Comparison of ENCODE assay signal across 8 cellular contexts in genomic region chr2:195498176-195498575, GRCh38.
DNase-seq lines count a peak whose midpoint lies in the region; ATAC-seq and TF ChIP-seq lines count a peak whose summit lies in the region.

No MANE protein-coding gene starts in this region.

- H3K9me3 ChIP-seq in IMR-90 (ENCODE audit: control insufficient read depth, insufficient read depth, low read length) = no peaks in the 10 kb centered on the region
- H3K9me3 ChIP-seq in smooth muscle cell (replicated peaks; ENCODE audit: low read depth) = no peaks in the 10 kb centered on the region

- intact Hi-C loops in IMR-90 (cut with micrococcal nuclease) = loop anchor here (2.0 to 5.0 kb wide), 2 partner anchors 114 to 161 kb away; no protein-coding TSS in a partner anchor
- intact Hi-C loops in activated CD8-positive, alpha-beta T cell treated with anti-CD3 and anti-CD28 coated beads for 36 hours (cut with micrococcal nuclease) = no loop called here

- H4K20me1 ChIP-seq in IMR-90 (ENCODE audit: insufficient read depth, low read length) (no peaks in the 10 kb centered on the region), smooth muscle cell (ENCODE audit: low read depth) (no peaks in the 10 kb centered on the region)

- H3K27me3 ChIP-seq in IMR-90 (ENCODE audit: control insufficient read depth, insufficient read depth, low read length) (no peaks in the 10 kb centered on the region), smooth muscle cell (ENCODE audit: low read depth) (no peaks in the 10 kb centered on the region)

- no peak overlapping the region for H2BK15ac ChIP-seq in IMR-90 (ENCODE audit: low read depth, low read length)

- H3K18ac ChIP-seq in IMR-90 (ENCODE audit: low read depth, low read length) = no peak overlapping the region; the same call in 1 of the 2 replicates

- H3F3A ChIP-seq in smooth muscle cell (ENCODE audit: low read depth) = peaks cover 6% of the 10 kb centered on the region

- no peaks in the 10 kb centered on the region for H3K9me1 ChIP-seq in IMR-90 (ENCODE audit: insufficient read depth, low read length)

- no peak overlapping the region for H4K8ac ChIP-seq in IMR-90 (ENCODE audit: low read depth in 2 of 2, low read length in 2 of 2)

- H3K36me3 ChIP-seq in IMR-90 (ENCODE audit: control insufficient read depth, insufficient read depth, low read length) (no peaks in the 10 kb centered on the region), smooth muscle cell (ENCODE audit: low read depth) (no peaks in the 10 kb centered on the region)

- H3K36me3 Mint-ChIP-seq in T-helper 2 cell treated with Interferon-gamma antibody and Interleukin-4, amounts not matched to agents 5 μg/mL and 100 μg/mL, for 36 hours (ENCODE audit: low read depth) = peaks cover 29% of the 10 kb centered on the region
- no peaks in the 10 kb centered on the region for H3K36me3 Mint-ChIP-seq in activated CD8-positive, alpha-beta T cell treated with anti-CD3 and anti-CD28 coated beads for 36 hours (ENCODE audit: low read depth)

- DNase-seq in T-helper 2 cell (peak in 4 of 5 experiments; percentile 14 to 58 (median 42)), IMR-90 (peak; percentile 30), fibroblast of gingiva (ENCODE audit: low read depth) (peak; percentile 36), smooth muscle cell (lab: John Stamatoyannopoulos, UW; ENCODE audit: unreplicated experiment) (no peak), NCI-H2029 (lab: John Stamatoyannopoulos, UW) (no peak), cerebellum (ENCODE audit: low spot score) (no peak)
- DNase-seq in T-helper 2 cell treated with Interferon-gamma antibody and Interleukin-4, amounts not matched to agents 5 μg/mL and 100 μg/mL, for 36 hours (ENCODE audit: low spot score) = no peak
- DNase-seq in activated CD8-positive, alpha-beta T cell treated with anti-CD3 and anti-CD28 coated beads for 36 hours = peak; percentile 76

- CTCF ChIA-PET in IMR-90 (lab: Yijun Ruan, JAX) = interaction anchor here (0.6 to 1.7 kb wide), 10 partner anchors 9 to 521 kb away, joined by 3 to 10 read pairs (median 4); no protein-coding TSS in a partner anchor
- CTCF ChIA-PET in activated CD8-positive, alpha-beta T cell treated with anti-CD3 and anti-CD28 coated beads for 36 hours (lab: Charles Lee) = interaction anchor here (0.6 to 3.4 kb wide), 20 partner anchors 9 to 174 kb away, joined by 3 to 32 read pairs (median 4); partner anchors contain the start of gene SLC39A10

- peaks cover 22% of the 10 kb centered on the region for H3K9me3 Mint-ChIP-seq in T-helper 2 cell treated with Interferon-gamma antibody and Interleukin-4, amounts not matched to agents 5 μg/mL and 100 μg/mL, for 36 hours
- no peaks in the 10 kb centered on the region for H3K9me3 Mint-ChIP-seq in activated CD8-positive, alpha-beta T cell treated with anti-CD3 and anti-CD28 coated beads for 36 hours

- no peaks in the 10 kb centered on the region for H3K27me3 Mint-ChIP-seq in T-helper 2 cell treated with Interferon-gamma antibody and Interleukin-4, amounts not matched to agents 5 μg/mL and 100 μg/mL, for 36 hours (ENCODE audit: low read depth)
- no peaks in the 10 kb centered on the region for H3K27me3 Mint-ChIP-seq in activated CD8-positive, alpha-beta T cell treated with anti-CD3 and anti-CD28 coated beads for 36 hours

- no TSS peak for BruUV-seq in IMR-90 (replicated peaks; lab: Mats Ljungman, UMichigan)

- dilution Hi-C loops in IMR-90 (cut with HindIII; ENCODE audit: low sequenced_read_pairs, unreplicated experiment) = no loop called here

- no peak for ATAC-seq in IMR-90 (ENCODE audit: low read depth)
- peak; percentile 58 for ATAC-seq in activated CD8-positive, alpha-beta T cell treated with anti-CD3 and anti-CD28 coated beads for 36 hours

- H3K4me1 Mint-ChIP-seq in T-helper 2 cell treated with Interferon-gamma antibody and Interleukin-4, amounts not matched to agents 5 μg/mL and 100 μg/mL, for 36 hours (ENCODE audit: low read depth) = peaks cover 43% of the 10 kb centered on the region
- H3K4me1 Mint-ChIP-seq in activated CD8-positive, alpha-beta T cell treated with anti-CD3 and anti-CD28 coated beads for 36 hours (ENCODE audit: low read depth) = peaks cover 27% of the 10 kb centered on the region

- H3K27ac ChIP-seq in IMR-90 (ENCODE audit: insufficient read depth, low read length) = no peak overlapping the region
- peak overlapping the region; percentile 28 for H3K27ac ChIP-seq in smooth muscle cell (ENCODE audit: low read depth)

- H3K79me2 ChIP-seq in smooth muscle cell (ENCODE audit: low read depth) = no peaks in the 10 kb centered on the region

- TF ChIP-seq POLR2A in IMR-90 (IDR thresholded peaks at IDR 0.05; ENCODE audit: low read depth, low read length) = no peak

- no peaks in the 10 kb centered on the region for H3K79me1 ChIP-seq in IMR-90 (ENCODE audit: low read depth in 1 of 2, low read length in 2 of 2)

- H3K4me2 ChIP-seq in IMR-90 (ENCODE audit: low read depth, low read length) (no peak overlapping the region), smooth muscle cell (no peak overlapping the region)

- H3K4me3 ChIP-seq in IMR-90 (ENCODE audit: insufficient read depth, low read depth, low read length) (no peak overlapping the region), smooth muscle cell (no peak overlapping the region)

- no peak overlapping the region; the same call in 1 of the 2 replicates for H2BK20ac ChIP-seq in IMR-90 (ENCODE audit: low read depth, low read length)

- no peak overlapping the region for H2BK120ac ChIP-seq in IMR-90 (ENCODE audit: low read depth, low read length)

- H2BK5ac ChIP-seq in IMR-90 (ENCODE audit: low read depth, low read length, poor library complexity, severe bottlenecking) = no peak overlapping the region

- no peak overlapping the region for H4K5ac ChIP-seq in IMR-90 (ENCODE audit: low read depth, low read length)

- H2AK9ac ChIP-seq in IMR-90 (replicated peaks; ENCODE audit: low read depth, low read length, poor library complexity) = no peak overlapping the region

- no peak overlapping the region for H2AK5ac ChIP-seq in IMR-90 (ENCODE audit: low read depth, low read length)

- TF ChIP-seq RAD21 in IMR-90 (IDR thresholded peaks at IDR 0.05; ENCODE audit: low read length) = peak; percentile 32; the same call in 1 of the 2 replicates

- no peak overlapping the region for H3K4me3 Mint-ChIP-seq in T-helper 2 cell treated with Interferon-gamma antibody and Interleukin-4, amounts not matched to agents 5 μg/mL and 100 μg/mL, for 36 hours
- H3K4me3 Mint-ChIP-seq in activated CD8-positive, alpha-beta T cell treated with anti-CD3 and anti-CD28 coated beads for 36 hours = no peak overlapping the region

- TF ChIP-seq CTCF in IMR-90 (conservative IDR thresholded peaks at IDR 0.05; ENCODE audit: low read depth, low read length) (0 out of 2 replicates have a peak, but pooled peaks have one; percentile 29), smooth muscle cell (IDR thresholded peaks at IDR 0.05; ENCODE audit: borderline replicate concordance, insufficient read depth, poor library complexity, severe bottlenecking) (peak; percentile 17)
- TF ChIP-seq CTCF in activated CD8-positive, alpha-beta T cell treated with anti-CD3 and anti-CD28 coated beads for 36 hours (IDR thresholded peaks at IDR 0.05) = peak; percentile 51

- no peak overlapping the region for H3K14ac ChIP-seq in IMR-90 (replicated peaks; ENCODE audit: low read depth, low read length)

- no peak overlapping the region for H3K23ac ChIP-seq in IMR-90 (ENCODE audit: low read depth, low read length)

- H3K56ac ChIP-seq in IMR-90 (ENCODE audit: extremely low read depth, insufficient read depth, low read length) = no peak overlapping the region

- no peak overlapping the region for H2AFZ ChIP-seq in IMR-90 (replicated peaks; ENCODE audit: low read length, poor library complexity)
- H2AFZ ChIP-seq in smooth muscle cell (ENCODE audit: low read depth) = no peak overlapping the region

- in situ Hi-C loops in IMR-90 (cut with MboI; ENCODE audit: low sequenced_read_pairs) = no loop called here

- no peak overlapping the region for H3K27ac Mint-ChIP-seq in T-helper 2 cell treated with Interferon-gamma antibody and Interleukin-4, amounts not matched to agents 5 μg/mL and 100 μg/mL, for 36 hours
- peak overlapping the region; percentile 2 for H3K27ac Mint-ChIP-seq in activated CD8-positive, alpha-beta T cell treated with anti-CD3 and anti-CD28 coated beads for 36 hours

- POLR2A ChIA-PET in IMR-90 (lab: Charles Lee; ENCODE audit: unreplicated experiment) = no interaction called here
- POLR2A ChIA-PET in activated CD8-positive, alpha-beta T cell treated with anti-CD3 and anti-CD28 coated beads for 36 hours (lab: Charles Lee) = interaction anchor here (1.1 kb wide), 1 partner anchor 158 kb away, joined by 4 read pairs; the partner anchor contains the start of gene SLC39A10

- no peak overlapping the region for H4K91ac ChIP-seq in IMR-90 (ENCODE audit: insufficient read depth, low read depth, low read length)

- H3K4ac ChIP-seq in IMR-90 (ENCODE audit: low read depth, low read length) = no peak overlapping the region

- H3K4me1 ChIP-seq in IMR-90 (ENCODE audit: control insufficient read depth, insufficient read depth, low read length) (0 out of 2 replicates have a peak, but pooled peaks cover 2% of the 10 kb centered on the region), smooth muscle cell (ENCODE audit: low read depth) (no peaks in the 10 kb centered on the region)

- H3K9ac ChIP-seq in IMR-90 (ENCODE audit: low read depth, low read length) (no peak overlapping the region), smooth muscle cell (ENCODE audit: low read depth) (no peak overlapping the region)

TF ChIP-seq in IMR-90, 13 proteins besides CTCF, POLR2A, EP300 and RAD21:
- TF ChIP-seq BHLHE40 (IDR thresholded peaks at IDR 0.05; ENCODE audit: low read depth, low read length) (no peak), SMC3 (IDR thresholded peaks at IDR 0.05; ENCODE audit: low read depth, low read length) (no peak), RFX5 (IDR thresholded peaks at IDR 0.05; ENCODE audit: low read depth, low read length) (no peak)

Comparison
In these comparisons a context has a peak if more than half of its experiments do, and no peak if none do; other contexts are left out.
1. DNase-seq: peak in T-helper 2 cell (4 of 5), IMR-90 (single experiment), activated CD8-positive, alpha-beta T cell treated with anti-CD3 and anti-CD28 coated beads for 36 hours (single experiment) and fibroblast of gingiva (single experiment); none in T-helper 2 cell treated with Interferon-gamma antibody and Interleukin-4, amounts not matched to agents 5 μg/mL and 100 μg/mL, for 36 hours (single experiment), smooth muscle cell (single experiment), NCI-H2029 (single experiment) and cerebellum (single experiment).
2. Peak in every context shown above with its lines, with median percentiles within 50 percentile points of each other: CTCF ChIP-seq.